Comparison of ENCODE assay signal across 22 cellular contexts in the genomic region with DNA sequence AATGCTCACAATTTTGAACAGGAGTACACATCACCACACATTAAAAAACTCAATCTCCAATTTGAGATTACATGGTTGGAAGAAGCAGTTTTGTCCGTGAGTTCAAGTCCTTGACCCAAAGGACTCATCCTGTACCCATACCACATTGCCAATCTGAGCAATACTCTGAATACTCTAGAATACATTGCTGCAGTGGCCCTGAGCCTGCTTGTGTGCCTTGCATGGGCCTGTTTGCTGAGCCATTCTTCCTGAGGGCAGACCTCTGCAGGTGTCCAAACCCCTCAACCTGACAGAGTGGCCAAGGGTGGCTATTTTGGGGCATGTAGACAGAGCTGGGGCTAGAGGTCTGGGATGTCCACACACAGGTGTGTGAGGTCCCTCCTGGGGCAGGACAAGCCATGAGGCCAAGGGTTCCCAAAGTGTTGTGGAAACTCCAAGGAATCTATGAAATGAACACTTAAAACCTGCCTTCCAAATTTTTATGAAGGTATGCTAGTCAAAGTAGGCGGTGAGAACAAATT. TPM values are rescaled to one million over a fixed set of nuclear protein-coding genes. Genes with fewer than 3 reads are reported as not detected.
"Had no signal": no experiment of that assay in that cellular context is flagged by ENCODE, and none has a peak within 500 bp of the region (broad histone marks: within the 10 kb centered on the region; RNA-seq: fewer than 3 reads in every experiment).

No MANE protein-coding gene starts in this region.

- H3K4me1 Mint-ChIP-seq: activated naive CD8-positive, alpha-beta T cell treated with anti-CD3 and anti-CD28 coated beads for 36 hours; naive thymus-derived CD4-positive, alpha-beta T cell; stimulated activated effector memory CD8-positive, alpha-beta T cell treated with anti-CD3 and anti-CD28 coated beads, Interleukin-12 subunit alpha, Interleukin-12 subunit beta, amount 100 ng/mL, for 72 hours had no signal

- H3K27me3 ChIP-seq: right atrium auricular region, stomach, suprapubic skin, transverse colon, uterus had no signal

- H3K4me3 Mint-ChIP-seq: activated CD4-positive, alpha-beta memory T cell treated with anti-CD3 and anti-CD28 coated beads for 36 hours; activated naive CD8-positive, alpha-beta T cell treated with anti-CD3 and anti-CD28 coated beads for 36 hours; naive thymus-derived CD4-positive, alpha-beta T cell; stimulated activated effector memory CD8-positive, alpha-beta T cell treated with anti-CD3 and anti-CD28 coated beads, Interleukin-12 subunit alpha, Interleukin-12 subunit beta, amount 100 ng/mL, for 72 hours; T-helper 1 cell treated with Interleukin-12 subunit alpha and Interleukin-12 subunit beta and Interleukin-4 antibody, amounts not matched to agents 30 μg/mL and 1 μg/mL, for 36 hours had no signal

- DNase-seq: activated CD4-positive, alpha-beta memory T cell treated with anti-CD3 and anti-CD28 coated beads for 36 hours; activated CD4-positive, alpha-beta T cell treated with anti-CD3 and anti-CD28 coated beads for 48 hours; activated naive CD4-positive, alpha-beta T cell treated with Interleukin-2 at 50 U/mL for 16 hours; activated naive CD8-positive, alpha-beta T cell treated with anti-CD3 and anti-CD28 coated beads for 36 hours; activated T-cell treated with anti-CD3 and anti-CD28 coated beads, Interleukin-2, amount 50 U/mL, for 48 hours; central memory CD4-positive, alpha-beta T cell; dermis blood vessel endothelial cell; effector CD8-positive, alpha-beta T cell; hippocampal formation; islet precursor cell; left colon; lower lobe of right lung; naive thymus-derived CD4-positive, alpha-beta T cell; stimulated activated CD4-positive, alpha-beta T cell treated with anti-CD3 and anti-CD28 coated beads, Interleukin-2, amount 100 ng/mL, for 24 hours; stomach; transverse colon; uterus had no signal

- H3K4me1 ChIP-seq: lower lobe of right lung, prostate gland, right atrium auricular region, stomach, suprapubic skin, transverse colon, uterus had no signal

- H3K36me3 Mint-ChIP-seq: activated CD4-positive, alpha-beta memory T cell treated with anti-CD3 and anti-CD28 coated beads for 36 hours; activated naive CD8-positive, alpha-beta T cell treated with anti-CD3 and anti-CD28 coated beads for 36 hours; naive thymus-derived CD4-positive, alpha-beta T cell; stimulated activated effector memory CD8-positive, alpha-beta T cell treated with anti-CD3 and anti-CD28 coated beads, Interleukin-12 subunit alpha, Interleukin-12 subunit beta, amount 100 ng/mL, for 72 hours had no signal

- H3K9me3 ChIP-seq: lower lobe of right lung, prostate gland, right atrium auricular region, suprapubic skin, transverse colon, uterus had no signal

- H3K27ac Mint-ChIP-seq: activated CD4-positive, alpha-beta memory T cell treated with anti-CD3 and anti-CD28 coated beads for 36 hours; activated naive CD8-positive, alpha-beta T cell treated with anti-CD3 and anti-CD28 coated beads for 36 hours; naive thymus-derived CD4-positive, alpha-beta T cell; stimulated activated effector memory CD8-positive, alpha-beta T cell treated with anti-CD3 and anti-CD28 coated beads, Interleukin-12 subunit alpha, Interleukin-12 subunit beta, amount 100 ng/mL, for 72 hours; T-helper 1 cell treated with Interleukin-12 subunit alpha and Interleukin-12 subunit beta and Interleukin-4 antibody, amounts not matched to agents 30 μg/mL and 1 μg/mL, for 36 hours had no signal

- H3K36me3 ChIP-seq: lower lobe of right lung, prostate gland, right atrium auricular region, stomach, suprapubic skin, transverse colon, uterus had no signal

- H3K27ac ChIP-seq: lower lobe of right lung, prostate gland, right atrium auricular region, stomach, suprapubic skin, transverse colon, uterus had no signal

- H3K27me3 Mint-ChIP-seq: activated CD4-positive, alpha-beta memory T cell treated with anti-CD3 and anti-CD28 coated beads for 36 hours; activated naive CD8-positive, alpha-beta T cell treated with anti-CD3 and anti-CD28 coated beads for 36 hours; naive thymus-derived CD4-positive, alpha-beta T cell had no signal

- H3K4me3 ChIP-seq: lower lobe of right lung, prostate gland, right atrium auricular region, stomach, suprapubic skin, transverse colon, uterus had no signal

RNA-seq across cellular contexts. Expression of a gene that starts 15.5 kb away (rescaled TPM):
- total RNA-seq: activated CD4-positive, alpha-beta memory T cell treated with anti-CD3 and anti-CD28 coated beads for 36 hours; activated naive CD8-positive, alpha-beta T cell treated with anti-CD3 and anti-CD28 coated beads for 36 hours; lower lobe of right lung; naive thymus-derived CD4-positive, alpha-beta T cell had no signal
- polyA plus RNA-seq: naive thymus-derived CD4-positive, alpha-beta T cell had no signal
